ENCODE assay signal across 8 cellular contexts in genomic region chr22:44351685-44352377, GRCh38. TPM values are rescaled to one million over a fixed set of nuclear protein-coding genes. Genes with fewer than 3 reads are reported as not detected.
DNase-seq lines count a peak whose midpoint lies in the region; ATAC-seq and TF ChIP-seq lines count a peak whose summit lies in the region.

No MANE protein-coding gene starts in this region.

- intact Hi-C loops in activated T-helper 1 cell treated with anti-CD3 and anti-CD28 coated beads, Interleukin-12 subunit alpha, Interleukin-12 subunit beta, Interleukin-2, Interleukin-4 antibody, amounts not matched to agents 30 ng/mL and 10 ng/mL and 1 ng/mL, durations not matched to agents 14 hours and 24 hours and 36 hours (cut with micrococcal nuclease), result no loop called here

- H3K9me3 Mint-ChIP-seq in activated T-helper 1 cell treated with anti-CD3 and anti-CD28 coated beads, Interleukin-12 subunit alpha, Interleukin-12 subunit beta, Interleukin-2, Interleukin-4 antibody, amounts not matched to agents 30 ng/mL and 10 ng/mL and 1 ng/mL, durations not matched to agents 14 hours and 24 hours and 36 hours, result no peaks in the 10 kb centered on the region

- H3K4me3 ChIP-seq in BJ (ENCODE audit: low read depth, low read length), result no peak overlapping the region

- peak overlapping the region; percentile 70 for H3K27ac Mint-ChIP-seq in activated T-helper 1 cell treated with anti-CD3 and anti-CD28 coated beads, Interleukin-12 subunit alpha, Interleukin-12 subunit beta, Interleukin-2, Interleukin-4 antibody, amounts not matched to agents 30 ng/mL and 10 ng/mL and 1 ng/mL, durations not matched to agents 14 hours and 24 hours and 36 hours

- no peak overlapping the region for H3K4me3 Mint-ChIP-seq in activated T-helper 1 cell treated with anti-CD3 and anti-CD28 coated beads, Interleukin-12 subunit alpha, Interleukin-12 subunit beta, Interleukin-2, Interleukin-4 antibody, amounts not matched to agents 30 ng/mL and 10 ng/mL and 1 ng/mL, durations not matched to agents 14 hours and 24 hours and 36 hours

- 0 out of 2 replicates have a peak, but pooled peaks have one; percentile 22 for TF ChIP-seq CTCF in BJ (IDR thresholded peaks at IDR 0.05; ENCODE audit: insufficient read depth, low read depth, low read length)

- ATAC-seq in GM18517 (IDR thresholded peaks at IDR 0.05; ENCODE audit: unreplicated experiment), result no peak

- DNase-seq in BJ (ENCODE audit: low read depth), result peak; percentile 71
- DNase-seq in HT1080 (ENCODE audit: low read depth), result peak; percentile 80
- no peak for DNase-seq in activated T-helper 1 cell treated with anti-CD3 and anti-CD28 coated beads, Interleukin-12 subunit alpha, Interleukin-12 subunit beta, Interleukin-2, Interleukin-4 antibody, amounts not matched to agents 30 ng/mL and 10 ng/mL and 1 ng/mL, durations not matched to agents 14 hours and 24 hours and 36 hours (ENCODE audit: low spot score)
- DNase-seq in kidney tubule cell (ENCODE audit: low spot score), result peak; percentile 91
- no peak for DNase-seq in GDM1 (lab: John Stamatoyannopoulos, UW)
- DNase-seq in superior temporal gyrus (ENCODE audit: extremely low spot score), result no peak
- no peak for DNase-seq in effector CD8-positive, alpha-beta T cell (lab: John Stamatoyannopoulos, UW)

- CTCF ChIA-PET in BJ (lab: Yijun Ruan, JAX), result interaction anchor here (1.3 to 1.4 kb wide), 2 partner anchors 11 to 359 kb away, joined by 3 read pairs; no protein-coding TSS in a partner anchor

- peaks cover 5% of the 10 kb centered on the region for H3K27me3 ChIP-seq in BJ (ENCODE audit: control insufficient read depth, insufficient read depth, low read length)

- peaks cover 12% of the 10 kb centered on the region for H3K27me3 Mint-ChIP-seq in activated T-helper 1 cell treated with anti-CD3 and anti-CD28 coated beads, Interleukin-12 subunit alpha, Interleukin-12 subunit beta, Interleukin-2, Interleukin-4 antibody, amounts not matched to agents 30 ng/mL and 10 ng/mL and 1 ng/mL, durations not matched to agents 14 hours and 24 hours and 36 hours (ENCODE audit: insufficient read depth)

- no peaks in the 10 kb centered on the region for H3K36me3 Mint-ChIP-seq in activated T-helper 1 cell treated with anti-CD3 and anti-CD28 coated beads, Interleukin-12 subunit alpha, Interleukin-12 subunit beta, Interleukin-2, Interleukin-4 antibody, amounts not matched to agents 30 ng/mL and 10 ng/mL and 1 ng/mL, durations not matched to agents 14 hours and 24 hours and 36 hours (ENCODE audit: low read depth)

- peaks cover 10% of the 10 kb centered on the region for H3K4me1 Mint-ChIP-seq in activated T-helper 1 cell treated with anti-CD3 and anti-CD28 coated beads, Interleukin-12 subunit alpha, Interleukin-12 subunit beta, Interleukin-2, Interleukin-4 antibody, amounts not matched to agents 30 ng/mL and 10 ng/mL and 1 ng/mL, durations not matched to agents 14 hours and 24 hours and 36 hours (ENCODE audit: low read depth)

- POLR2A ChIA-PET in BJ (lab: Charles Lee), result no interaction called here

- H3K36me3 ChIP-seq in BJ (ENCODE audit: control insufficient read depth, insufficient read depth, low read length), result no peaks in the 10 kb centered on the region

RNA-seq across cellular contexts. Expression of gene SHISAL1, which starts 39.1 kb away (rescaled TPM):
- polyA plus RNA-seq in BJ (2011; rRNA removed), result 0.28 and 0.34 TPM in 2 replicates
- 0.36 and 0.38 TPM in 2 replicates for polyA minus RNA-seq in BJ (2011; rRNA and poly(A)+ RNA removed)
- total RNA-seq in HT1080 (2014; rRNA removed; shearing (Covaris generic)), result 1.7 and 2.1 TPM in 2 replicates
- 1.7 TPM in 2 replicates for polyA plus RNA-seq in HT1080 (2015; cell fraction: cytosol; rRNA removed)
- polyA plus RNA-seq in HT1080 (2015; cell fraction: nucleus; rRNA removed), result 1.8 and 2.2 TPM in 2 replicates
- not detected in 2 replicates for total RNA-seq in activated T-helper 1 cell treated with anti-CD3 and anti-CD28 coated beads, Interleukin-12 subunit alpha, Interleukin-12 subunit beta, Interleukin-2, Interleukin-4 antibody, amounts not matched to agents 30 ng/mL and 10 ng/mL and 1 ng/mL, durations not matched to agents 14 hours and 24 hours and 36 hours

Comparison
In these comparisons a context has a peak if more than half of its experiments do, and no peak if none do; other contexts are left out.
1. DNase-seq: peak in BJ (single experiment), HT1080 (single experiment) and kidney tubule cell (single experiment); none in activated T-helper 1 cell treated with anti-CD3 and anti-CD28 coated beads, Interleukin-12 subunit alpha, Interleukin-12 subunit beta, Interleukin-2, Interleukin-4 antibody, amounts not matched to agents 30 ng/mL and 10 ng/mL and 1 ng/mL, durations not matched to agents 14 hours and 24 hours and 36 hours (single experiment), GDM1 (single experiment), superior temporal gyrus (single experiment) and effector CD8-positive, alpha-beta T cell (single experiment).